ENCODE assay signal across 15 cellular contexts in genomic region chr9:111903996-111904395, GRCh38. TPM values are rescaled to one million over a fixed set of nuclear protein-coding genes. Genes with fewer than 3 reads are reported as not detected.
A peak's percentile ranks its signal among the peaks of the same experiment; 100 is the strongest.
DNase-seq lines count a peak whose midpoint lies in the region; ATAC-seq and TF ChIP-seq lines count a peak whose summit lies in the region.
"Had no signal": no experiment of that assay in that cellular context is flagged by ENCODE, and none has a peak within 500 bp of the region (broad histone marks: within the 10 kb centered on the region; RNA-seq: fewer than 3 reads in every experiment).

No MANE protein-coding gene starts in this region.

- H3K79me1 ChIP-seq in trophoblast cell (ENCODE audit: low read length) = no peaks in the 10 kb centered on the region

- no peak overlapping the region for H3K23ac ChIP-seq in trophoblast cell (ENCODE audit: low read length)

- no peak for TF ChIP-seq CTCF in epithelial cell of proximal tubule (conservative IDR thresholded peaks at IDR 0.05; ENCODE audit: low read depth, low read length)

- peaks cover 12% of the 10 kb centered on the region for H3K36me3 Mint-ChIP-seq in activated CD8-positive, alpha-beta memory T cell treated with anti-CD3 and anti-CD28 coated beads, Interleukin-2, amount 10 ng/mL, durations not matched to agents 7 days and 5 days

- peaks cover 2% of the 10 kb centered on the region for H3K79me2 ChIP-seq in trophoblast cell (ENCODE audit: control insufficient read depth, insufficient read depth, low read length, poor library complexity)

- no peak for ATAC-seq in GM18519 (IDR thresholded peaks at IDR 0.05; ENCODE audit: low FRiP score, unreplicated experiment)
- ATAC-seq in activated CD8-positive, alpha-beta memory T cell treated with anti-CD3 and anti-CD28 coated beads, Interleukin-2, amount 10 ng/mL, durations not matched to agents 7 days and 5 days = no peak
- ATAC-seq: stimulated activated effector memory CD8-positive, alpha-beta T cell treated with anti-CD3 and anti-CD28 coated beads, Interleukin-12 subunit alpha, Interleukin-12 subunit beta, amount 100 ng/mL, for 72 hours had no signal

- no peaks in the 10 kb centered on the region for H3K36me3 ChIP-seq in trophoblast cell (ENCODE audit: control insufficient read depth in 1 of 2, insufficient read depth in 2 of 2, low read length in 2 of 2)
- H3K36me3 ChIP-seq: HAP-1, uterus had no signal

- H2BK120ac ChIP-seq in trophoblast cell (ENCODE audit: insufficient read depth, low read length, poor library complexity) = no peak overlapping the region

- H4K12ac ChIP-seq in trophoblast cell (ENCODE audit: low read depth, low read length) = no peak overlapping the region

- H3K4me1 Mint-ChIP-seq in activated CD8-positive, alpha-beta memory T cell treated with anti-CD3 and anti-CD28 coated beads, Interleukin-2, amount 10 ng/mL, durations not matched to agents 7 days and 5 days = peaks cover 4% of the 10 kb centered on the region

- no peak overlapping the region for H3K4me3 Mint-ChIP-seq in activated CD8-positive, alpha-beta memory T cell treated with anti-CD3 and anti-CD28 coated beads, Interleukin-2, amount 10 ng/mL, durations not matched to agents 7 days and 5 days
- H3K4me3 Mint-ChIP-seq: stimulated activated effector memory CD8-positive, alpha-beta T cell treated with anti-CD3 and anti-CD28 coated beads, Interleukin-12 subunit alpha, Interleukin-12 subunit beta, amount 100 ng/mL, for 72 hours had no signal

- H3K14ac ChIP-seq in trophoblast cell (ENCODE audit: low read length) = no peak overlapping the region

- no peak overlapping the region for H2BK12ac ChIP-seq in trophoblast cell (ENCODE audit: low read length)

- H3K4me2 ChIP-seq in trophoblast cell (ENCODE audit: low read length) = no peak overlapping the region

- peak overlapping the region; percentile 2 for H3K4me3 ChIP-seq in epithelial cell of proximal tubule (ENCODE audit: low read depth, low read length)
- no peak overlapping the region for H3K4me3 ChIP-seq in trophoblast cell (ENCODE audit: low read depth, low read length)
- H3K4me3 ChIP-seq: HAP-1, uterus had no signal

- no peaks in the 10 kb centered on the region for H3K9me3 ChIP-seq in trophoblast cell (ENCODE audit: insufficient read depth, low read depth, low read length)
- H3K9me3 ChIP-seq: HAP-1, uterus had no signal

- no peak overlapping the region for H3K4ac ChIP-seq in trophoblast cell (ENCODE audit: low read depth, low read length)

- no peak overlapping the region for H3K18ac ChIP-seq in trophoblast cell (ENCODE audit: low read length)

- H2BK5ac ChIP-seq in trophoblast cell (ENCODE audit: low read depth, low read length, poor library complexity) = no peak overlapping the region

- DNase-seq in EH (ENCODE audit: low read depth) (peak; percentile 18), NCI-H226 (peak; percentile 60), epithelial cell of proximal tubule (ENCODE audit: low read depth) (no peak), trophoblast cell (peak; percentile 91 to 97), iPS-NIHi7 (ENCODE audit: extremely low spot score) (no peak)
- DNase-seq in activated CD8-positive, alpha-beta memory T cell treated with anti-CD3 and anti-CD28 coated beads, Interleukin-2, amount 10 ng/mL, durations not matched to agents 7 days and 5 days = no peak
- DNase-seq: activated CD8-positive, alpha-beta memory T cell treated with anti-CD3 and anti-CD28 coated beads for 24 hours; activated gamma-delta T cell; C1 segment of cervical spinal cord; uterus had no signal

- no peak overlapping the region for H4K8ac ChIP-seq in trophoblast cell (ENCODE audit: low read depth, low read length)

- no peak overlapping the region for H2AFZ ChIP-seq in trophoblast cell (ENCODE audit: insufficient read depth, low read length, poor library complexity)

- no peaks in the 10 kb centered on the region for H3K27me3 ChIP-seq in trophoblast cell (ENCODE audit: insufficient read depth, low read length)
- H3K27me3 ChIP-seq: uterus had no signal

- H3K27ac ChIP-seq in trophoblast cell (ENCODE audit: low read depth, low read length) = no peak overlapping the region
- H3K27ac ChIP-seq: uterus, VCaP had no signal

- no peak overlapping the region for H4K91ac ChIP-seq in trophoblast cell (ENCODE audit: low read depth, low read length)

- no peaks in the 10 kb centered on the region for H3K27me3 Mint-ChIP-seq in activated CD8-positive, alpha-beta memory T cell treated with anti-CD3 and anti-CD28 coated beads, Interleukin-2, amount 10 ng/mL, durations not matched to agents 7 days and 5 days
- H3K27me3 Mint-ChIP-seq: brain had no signal

- CTCF ChIA-PET in activated CD8-positive, alpha-beta memory T cell treated with anti-CD3 and anti-CD28 coated beads, Interleukin-2, amount 10 ng/mL, durations not matched to agents 7 days and 5 days (lab: Charles Lee) = interaction anchor here (1.0 to 1.1 kb wide), 2 partner anchors 18 to 123 kb away, joined by 3 read pairs; no protein-coding TSS in a partner anchor

- no peak overlapping the region for H3K9ac ChIP-seq in trophoblast cell (ENCODE audit: low read length)

- H3K27ac Mint-ChIP-seq in activated CD8-positive, alpha-beta memory T cell treated with anti-CD3 and anti-CD28 coated beads, Interleukin-2, amount 10 ng/mL, durations not matched to agents 7 days and 5 days = no peak overlapping the region
- H3K27ac Mint-ChIP-seq: stimulated activated effector memory CD8-positive, alpha-beta T cell treated with anti-CD3 and anti-CD28 coated beads, Interleukin-12 subunit alpha, Interleukin-12 subunit beta, amount 100 ng/mL, for 72 hours had no signal

- peaks cover 2 to 6% of the 10 kb centered on the region in 2 experiments for H3K4me1 ChIP-seq in trophoblast cell (ENCODE audit: control insufficient read depth in 1 of 2, insufficient read depth in 2 of 2, low read length in 2 of 2)

- no peak overlapping the region for H2AK5ac ChIP-seq in trophoblast cell (ENCODE audit: low read length)

- no CpG with 5 or more reads among the region's 2 CpGs for WGBS in trophoblast cell (ENCODE audit: extremely low coverage, insufficient coverage, insufficient read length)

- H3K9me3 Mint-ChIP-seq in activated CD8-positive, alpha-beta memory T cell treated with anti-CD3 and anti-CD28 coated beads, Interleukin-2, amount 10 ng/mL, durations not matched to agents 7 days and 5 days (ENCODE audit: low read depth) = no peaks in the 10 kb centered on the region
- H3K9me3 Mint-ChIP-seq: stimulated activated effector memory CD8-positive, alpha-beta T cell treated with anti-CD3 and anti-CD28 coated beads, Interleukin-12 subunit alpha, Interleukin-12 subunit beta, amount 100 ng/mL, for 72 hours had no signal

RNA-seq across cellular contexts. Expression of gene UGCG, which starts 7.4 kb away (rescaled TPM):
- total RNA-seq in epithelial cell of proximal tubule = 231 and 288 TPM in 2 replicates
- polyA plus RNA-seq in trophoblast cell (2013) = 14.9 and 15.5 TPM in 2 replicates
- total RNA-seq in activated CD8-positive, alpha-beta memory T cell treated with anti-CD3 and anti-CD28 coated beads, Interleukin-2, amount 10 ng/mL, durations not matched to agents 7 days and 5 days = 10 to 100 TPM; 14.4 to 21.6 TPM

Comparison
In these comparisons a context has a peak if more than half of its experiments do, and no peak if none do; other contexts are left out.
1. DNase-seq: peak in EH (single experiment), NCI-H226 (single experiment) and trophoblast cell (2 of 2); none in epithelial cell of proximal tubule (single experiment), iPS-NIHi7 (single experiment) and activated CD8-positive, alpha-beta memory T cell treated with anti-CD3 and anti-CD28 coated beads, Interleukin-2, amount 10 ng/mL, durations not matched to agents 7 days and 5 days (single experiment).
2. RNA of gene UGCG, which starts 7.4 kb away (total RNA-seq): 231 to 288 TPM in epithelial cell of proximal tubule; 14.4 to 21.6 TPM in activated CD8-positive, alpha-beta memory T cell treated with anti-CD3 and anti-CD28 coated beads, Interleukin-2, amount 10 ng/mL, durations not matched to agents 7 days and 5 days; every median in the first group is over 10 times any median in the second.